Comparison of ENCODE assay signal across 14 cellular contexts in the genomic region with DNA sequence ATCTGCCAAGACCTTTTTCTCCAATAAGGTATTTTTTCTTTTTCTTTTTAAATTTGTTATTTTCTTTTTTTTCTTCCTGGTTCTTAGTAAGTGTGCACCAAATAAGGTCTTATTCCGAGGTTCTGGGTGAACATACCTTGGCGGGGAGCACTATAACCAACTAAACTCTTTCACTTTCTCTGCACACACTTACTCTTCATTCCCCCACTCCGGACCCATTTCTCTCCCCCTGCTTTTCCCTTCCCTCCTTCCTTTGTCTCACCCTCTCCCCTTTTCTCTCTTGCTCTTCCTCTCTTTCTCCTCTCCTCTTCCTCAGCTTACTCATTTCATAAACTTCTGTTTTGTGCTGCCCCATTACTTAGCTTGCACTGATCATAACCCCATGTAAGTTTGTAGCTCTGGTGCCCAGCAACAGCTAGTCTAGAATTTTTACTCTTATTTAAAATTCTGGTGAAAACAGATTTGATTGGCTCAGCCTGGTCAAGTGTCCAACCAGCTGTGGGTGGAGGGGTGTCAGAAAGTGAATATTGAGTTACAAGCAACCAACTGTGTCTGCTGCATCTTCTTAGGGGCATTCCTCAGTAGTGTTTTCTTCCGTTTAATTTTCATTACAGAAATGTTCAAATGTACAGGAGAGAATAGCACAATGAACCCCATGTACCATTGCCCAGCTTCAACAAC.
DNase-seq lines count a peak whose midpoint lies in the region; ATAC-seq, FAIRE-seq and TF ChIP-seq lines count a peak whose summit lies in the region.
"Had no signal": no experiment of that assay in that cellular context is flagged by ENCODE, and none has a peak within 500 bp of the region (broad histone marks: within the 10 kb centered on the region; RNA-seq: fewer than 3 reads in every experiment).

No MANE protein-coding gene starts in this region.

- peaks cover 30% of the 10 kb centered on the region for H3K4me1 ChIP-seq in OCI-LY3 (ENCODE audit: low read length)
- no peaks in the 10 kb centered on the region for H3K4me1 ChIP-seq in SJCRH30
- H3K4me1 ChIP-seq: pancreas had no signal

- H3K4me3 Mint-ChIP-seq in activated CD4-positive, alpha-beta T cell treated with anti-CD3 and anti-CD28 coated beads, Interleukin-2, amount 10 ng/mL, durations not matched to agents 7 days and 5 days: peak overlapping the region; percentile 65
- peak overlapping the region; percentile 71 to 91 (median 82) for H3K4me3 Mint-ChIP-seq in naive thymus-derived CD8-positive, alpha-beta T cell

- POLR2A ChIA-PET in activated CD4-positive, alpha-beta T cell treated with anti-CD3 and anti-CD28 coated beads, Interleukin-2, amount 10 ng/mL, durations not matched to agents 7 days and 5 days (lab: Charles Lee): interaction anchor here (0.7 kb wide), 1 partner anchor 278 kb away, joined by 4 read pairs; no protein-coding TSS in a partner anchor
- POLR2A ChIA-PET in naive thymus-derived CD8-positive, alpha-beta T cell (lab: Charles Lee): no interaction called here

- H3K27ac ChIP-seq in OCI-LY3 (ENCODE audit: low read length) (no peak overlapping the region), SJCRH30 (no peak overlapping the region)
- H3K27ac ChIP-seq: pancreas had no signal

- H3K4me2 ChIP-seq in OCI-LY3 (ENCODE audit: low read length): peak overlapping the region; percentile 60

- no peaks in the 10 kb centered on the region for H3K36me3 ChIP-seq in OCI-LY3 (replicated peaks; ENCODE audit: low read depth, low read length)
- H3K36me3 ChIP-seq in SJCRH30: no peaks in the 10 kb centered on the region
- H3K36me3 ChIP-seq: pancreas had no signal

- no peak for DNase-seq in activated CD4-positive, alpha-beta T cell treated with anti-CD3 and anti-CD28 coated beads, Interleukin-2, amount 10 ng/mL, durations not matched to agents 7 days and 5 days
- DNase-seq in activated CD4-positive, alpha-beta T cell treated with anti-CD3 and anti-CD28 coated beads for 48 hours: no peak
- no peak for DNase-seq in GM12892 (ENCODE audit: insufficient read length)
- no peak for DNase-seq in naive thymus-derived CD8-positive, alpha-beta T cell
- DNase-seq in NCI-H1105 treated with DMSO at 0.1 percent for 48 hours (lab: John Stamatoyannopoulos, UW): no peak
- no peak for DNase-seq in SJCRH30
- DNase-seq: NCI-H1436; pancreas; SIG-M5; stimulated activated CD4-positive, alpha-beta T cell treated with anti-CD3 and anti-CD28 coated beads, Interleukin-4, amount 100 ng/mL, for 1 hour; stimulated activated CD8-positive, alpha-beta memory T cell treated with anti-CD3 and anti-CD28 coated beads, Interleukin-4, amount 100 ng/mL, for 48 hours had no signal

- H3K36me3 Mint-ChIP-seq in activated CD4-positive, alpha-beta T cell treated with anti-CD3 and anti-CD28 coated beads, Interleukin-2, amount 10 ng/mL, durations not matched to agents 7 days and 5 days (ENCODE audit: low read depth): no peaks in the 10 kb centered on the region
- H3K36me3 Mint-ChIP-seq in naive thymus-derived CD8-positive, alpha-beta T cell: peaks cover 0 to 3% (median 0%) of the 10 kb centered on the region in 3 donors

- FAIRE-seq in GM12892 (lab: Jason Lieb, UNC): peak; percentile 5
- FAIRE-seq: G401.6, pancreas had no signal

- no peaks in the 10 kb centered on the region for H3K79me2 ChIP-seq in OCI-LY3 (ENCODE audit: low read length)

- H3K4me3 ChIP-seq in OCI-LY3 (ENCODE audit: low read length) (peak overlapping the region; percentile 17), SJCRH30 (no peak overlapping the region)
- H3K4me3 ChIP-seq: pancreas had no signal

- TF ChIP-seq POLR2A in GM12892 (IDR thresholded peaks at IDR 0.05; ENCODE audit: low read depth, low read length): no peak

- H3K9me3 ChIP-seq in OCI-LY3 (ENCODE audit: insufficient read depth, low read length) (no peaks in the 10 kb centered on the region), SJCRH30 (replicated peaks) (no peaks in the 10 kb centered on the region)
- H3K9me3 ChIP-seq: pancreas had no signal

- H3K27ac Mint-ChIP-seq in activated CD4-positive, alpha-beta T cell treated with anti-CD3 and anti-CD28 coated beads, Interleukin-2, amount 10 ng/mL, durations not matched to agents 7 days and 5 days: peak overlapping the region; percentile 93
- peak overlapping the region in 9 of 10 donors; percentile 76 to 94 (median 88) for H3K27ac Mint-ChIP-seq in naive thymus-derived CD8-positive, alpha-beta T cell

- no peaks in the 10 kb centered on the region for H3K27me3 ChIP-seq in OCI-LY3 (ENCODE audit: low read depth, low read length)
- H3K27me3 ChIP-seq in SJCRH30: no peaks in the 10 kb centered on the region
- H3K27me3 ChIP-seq: pancreas had no signal

- ATAC-seq in naive thymus-derived CD8-positive, alpha-beta T cell: no peak
- ATAC-seq in HG03469 (IDR thresholded peaks at IDR 0.05; ENCODE audit: unreplicated experiment): no peak

- H3K27me3 Mint-ChIP-seq in activated CD4-positive, alpha-beta T cell treated with anti-CD3 and anti-CD28 coated beads, Interleukin-2, amount 10 ng/mL, durations not matched to agents 7 days and 5 days: no peaks in the 10 kb centered on the region
- no peaks in the 10 kb centered on the region for H3K27me3 Mint-ChIP-seq in naive thymus-derived CD8-positive, alpha-beta T cell

- H3K9me3 Mint-ChIP-seq in activated CD4-positive, alpha-beta T cell treated with anti-CD3 and anti-CD28 coated beads, Interleukin-2, amount 10 ng/mL, durations not matched to agents 7 days and 5 days: no peaks in the 10 kb centered on the region
- peaks cover 0 to 2% (median 0%) of the 10 kb centered on the region in 9 donors for H3K9me3 Mint-ChIP-seq in naive thymus-derived CD8-positive, alpha-beta T cell

- no peak for TF ChIP-seq CTCF in OCI-LY3 (IDR thresholded peaks at IDR 0.05; ENCODE audit: low read depth, low read length)

- no peaks in the 10 kb centered on the region for H4K20me1 ChIP-seq in OCI-LY3 (ENCODE audit: insufficient read depth, low read length)

- peak overlapping the region; percentile 15; the same call in 1 of the 2 replicates for H2AFZ ChIP-seq in OCI-LY3 (ENCODE audit: low read depth, low read length)

- H3K9ac ChIP-seq in OCI-LY3 (ENCODE audit: low read length): no peak overlapping the region

- peaks cover 20% of the 10 kb centered on the region for H3K4me1 Mint-ChIP-seq in activated CD4-positive, alpha-beta T cell treated with anti-CD3 and anti-CD28 coated beads, Interleukin-2, amount 10 ng/mL, durations not matched to agents 7 days and 5 days
- peaks cover 12 to 25% (median 21%) of the 10 kb centered on the region in 4 donors for H3K4me1 Mint-ChIP-seq in naive thymus-derived CD8-positive, alpha-beta T cell

- CTCF ChIA-PET in activated CD4-positive, alpha-beta T cell treated with anti-CD3 and anti-CD28 coated beads, Interleukin-2, amount 10 ng/mL, durations not matched to agents 7 days and 5 days (lab: Charles Lee): interaction anchor here (0.7 to 1.1 kb wide), 2 partner anchors 13 to 293 kb away, joined by 3 read pairs; no protein-coding TSS in a partner anchor
